ENCODE assay signal across 1 cellular context in genomic region chr3:195906865-195907729, GRCh38.
A peak's percentile ranks its signal among the peaks of the same experiment; 100 is the strongest.
TF ChIP-seq lines count a peak whose summit lies in the region.

No MANE protein-coding gene starts in this region.

TF ChIP-seq in HepG2, 621 proteins besides CTCF, POLR2A, EP300 and RAD21 (continued from another document):
- no peak for TF ChIP-seq ZNF687 (CRISPR knock-in tag; IDR thresholded peaks at IDR 0.05)
- no peak for TF ChIP-seq PLSCR1 (CRISPR knock-in tag; IDR thresholded peaks at IDR 0.05; ENCODE audit: borderline replicate concordance)
- TF ChIP-seq, protein P1, sequence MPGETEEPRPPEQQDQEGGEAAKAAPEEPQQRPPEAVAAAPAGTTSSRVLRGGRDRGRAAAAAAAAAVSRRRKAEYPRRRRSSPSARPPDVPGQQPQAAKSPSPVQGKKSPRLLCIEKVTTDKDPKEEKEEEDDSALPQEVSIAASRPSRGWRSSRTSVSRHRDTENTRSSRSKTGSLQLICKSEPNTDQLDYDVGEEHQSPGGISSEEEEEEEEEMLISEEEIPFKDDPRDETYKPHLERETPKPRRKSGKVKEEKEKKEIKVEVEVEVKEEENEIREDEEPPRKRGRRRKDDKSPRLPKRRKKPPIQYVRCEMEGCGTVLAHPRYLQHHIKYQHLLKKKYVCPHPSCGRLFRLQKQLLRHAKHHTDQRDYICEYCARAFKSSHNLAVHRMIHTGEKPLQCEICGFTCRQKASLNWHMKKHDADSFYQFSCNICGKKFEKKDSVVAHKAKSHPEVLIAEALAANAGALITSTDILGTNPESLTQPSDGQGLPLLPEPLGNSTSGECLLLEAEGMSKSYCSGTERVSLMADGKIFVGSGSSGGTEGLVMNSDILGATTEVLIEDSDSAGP (CRISPR knock-in tag; IDR thresholded peaks at IDR 0.05; ENCODE audit: borderline replicate concordance) = peak; percentile 5; the same call in 1 of the 2 replicates
- no peak for TF ChIP-seq ZFYVE20 (CRISPR knock-in tag; IDR thresholded peaks at IDR 0.05; ENCODE audit: borderline replicate concordance, low read depth)
- TF ChIP-seq ZNF720 (CRISPR knock-in tag; IDR thresholded peaks at IDR 0.05) = no peak
- no peak for TF ChIP-seq KAT8 (CRISPR knock-in tag; IDR thresholded peaks at IDR 0.05)
